35 cellular contexts compared by ENCODE assay signal in the genomic region with DNA sequence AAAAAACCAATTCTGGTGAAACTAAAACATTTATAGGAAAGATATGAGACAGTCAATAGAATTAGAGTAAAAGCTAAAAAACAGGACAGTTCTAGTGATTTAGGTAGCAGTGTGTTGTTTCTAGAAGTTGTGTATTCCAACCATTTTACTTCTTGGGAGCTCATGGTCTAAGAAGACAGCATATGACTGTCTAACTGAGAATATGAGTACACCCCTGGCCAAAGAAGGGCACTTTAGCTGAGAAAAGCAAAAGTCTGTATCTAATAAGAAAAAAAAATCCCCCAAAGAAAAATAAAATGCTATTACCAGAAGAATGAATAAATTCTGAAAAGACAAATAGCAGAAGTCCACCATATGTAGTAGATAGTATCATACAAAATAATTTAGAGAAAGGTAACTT. TPM values are rescaled to one million over a fixed set of nuclear protein-coding genes. Genes with fewer than 3 reads are reported as not detected.
"Had no signal": no experiment of that assay in that cellular context is flagged by ENCODE, and none has a peak within 500 bp of the region (broad histone marks: within the 10 kb centered on the region; RNA-seq: fewer than 3 reads in every experiment).

No MANE protein-coding gene starts in this region.

- H3K27ac Mint-ChIP-seq: activated CD4-positive, alpha-beta T cell treated with anti-CD3 and anti-CD28 coated beads for 36 hours; activated CD4-positive, alpha-beta T cell treated with anti-CD3 and anti-CD28 coated beads, Interleukin-2, amount 10 ng/mL, durations not matched to agents 7 days and 5 days; activated CD8-positive, alpha-beta T cell treated with anti-CD3 and anti-CD28 coated beads, Interleukin-2, amount 10 ng/mL, durations not matched to agents 7 days and 5 days; activated naive CD8-positive, alpha-beta T cell treated with anti-CD3 and anti-CD28 coated beads for 36 hours; activated T-cell treated with anti-CD3 and anti-CD28 coated beads, Interleukin-2, amount 50 U/mL, for 24 hours; T-helper 1 cell treated with Interleukin-12 subunit alpha and Interleukin-12 subunit beta and Interleukin-4 antibody, amounts not matched to agents 30 μg/mL and 1 μg/mL, for 36 hours; T-helper 2 cell treated with Interferon-gamma antibody and Interleukin-4, amounts not matched to agents 5 μg/mL and 100 μg/mL, for 36 hours; WTC11 had no signal

- H3K9ac ChIP-seq: SK-N-SH had no signal

- H3K4me2 ChIP-seq: SK-N-SH had no signal

- ATAC-seq: activated CD4-positive, alpha-beta T cell treated with anti-CD3 and anti-CD28 coated beads for 36 hours; activated CD8-positive, alpha-beta T cell treated with anti-CD3 and anti-CD28 coated beads, Interleukin-2, amount 10 ng/mL, durations not matched to agents 7 days and 5 days; WTC11 had no signal

- FAIRE-seq: TTC549 had no signal

- H3K9me3 Mint-ChIP-seq: activated CD4-positive, alpha-beta T cell treated with anti-CD3 and anti-CD28 coated beads, Interleukin-2, amount 10 ng/mL, durations not matched to agents 7 days and 5 days; activated naive CD8-positive, alpha-beta T cell treated with anti-CD3 and anti-CD28 coated beads for 36 hours; activated T-cell treated with anti-CD3 and anti-CD28 coated beads, Interleukin-2, amount 50 U/mL, for 24 hours; central memory CD8-positive, alpha-beta T cell; T-helper 1 cell treated with Interleukin-12 subunit alpha and Interleukin-12 subunit beta and Interleukin-4 antibody, amounts not matched to agents 30 μg/mL and 1 μg/mL, for 36 hours; T-helper 2 cell treated with Interferon-gamma antibody and Interleukin-4, amounts not matched to agents 5 μg/mL and 100 μg/mL, for 36 hours; WTC11 had no signal

- H3K27me3 Mint-ChIP-seq: activated naive CD8-positive, alpha-beta T cell treated with anti-CD3 and anti-CD28 coated beads for 36 hours had no signal

- H3K9me3 ChIP-seq: MG63, SJSA1, SK-N-SH had no signal

- DNase-seq: activated CD4-positive, alpha-beta T cell treated with anti-CD3 and anti-CD28 coated beads for 36 hours; activated CD4-positive, alpha-beta T cell treated with anti-CD3 and anti-CD28 coated beads, Interleukin-2, amount 10 ng/mL, durations not matched to agents 7 days and 5 days; activated CD4-positive, alpha-beta T cell treated with anti-CD3 and anti-CD28 coated beads, Interleukin-2, amount 50 U/mL, for 48 hours; activated CD8-positive, alpha-beta T cell treated with anti-CD3 and anti-CD28 coated beads, Interleukin-2, amount 10 ng/mL, durations not matched to agents 7 days and 5 days; activated effector memory CD4-positive, alpha-beta T cell treated with Interleukin-2 at 50 U/mL for 16 hours; activated naive CD4-positive, alpha-beta T cell; activated naive CD4-positive, alpha-beta T cell treated with anti-CD3 and anti-CD28 coated beads, Interleukin-2, amount 50 U/mL, for 16 hours; activated naive CD8-positive, alpha-beta T cell treated with anti-CD3 and anti-CD28 coated beads for 36 hours; activated T-cell treated with anti-CD3 and anti-CD28 coated beads, Interleukin-2, amount 50 U/mL, for 24 hours; amniotic stem cell; aorta; Kasumi-1; MG63; NCI-H1048; NCI-H1105 treated with DMSO at 0.1 percent for 48 hours; NCI-H1436; NCI-H1694; NCI-H1930; NCI-H2081 treated with DMSO at 0.1 percent for 48 hours; NCI-H345; NCI-H524 treated with DMSO at 0.1 percent for 48 hours; NCI-H748 treated with DMSO at 0.1 percent for 48 hours; NK-92 treated with Interleukin-12 subunit alpha and Interleukin-12 subunit beta, amount 100 ng/mL, for 24 hours; SHP77 treated with DMSO at 0.1 percent for 48 hours; SK-N-SH had no signal

- H3K4me1 Mint-ChIP-seq: activated CD4-positive, alpha-beta T cell treated with anti-CD3 and anti-CD28 coated beads for 36 hours; activated CD4-positive, alpha-beta T cell treated with anti-CD3 and anti-CD28 coated beads, Interleukin-2, amount 10 ng/mL, durations not matched to agents 7 days and 5 days; central memory CD8-positive, alpha-beta T cell; WTC11 had no signal

- H3K4me3 Mint-ChIP-seq: activated CD4-positive, alpha-beta T cell treated with anti-CD3 and anti-CD28 coated beads for 36 hours; activated CD4-positive, alpha-beta T cell treated with anti-CD3 and anti-CD28 coated beads, Interleukin-2, amount 10 ng/mL, durations not matched to agents 7 days and 5 days; activated CD8-positive, alpha-beta T cell treated with anti-CD3 and anti-CD28 coated beads, Interleukin-2, amount 10 ng/mL, durations not matched to agents 7 days and 5 days; activated naive CD8-positive, alpha-beta T cell treated with anti-CD3 and anti-CD28 coated beads for 36 hours; activated T-cell treated with anti-CD3 and anti-CD28 coated beads, Interleukin-2, amount 50 U/mL, for 24 hours; central memory CD8-positive, alpha-beta T cell; T-helper 1 cell treated with Interleukin-12 subunit alpha and Interleukin-12 subunit beta and Interleukin-4 antibody, amounts not matched to agents 30 μg/mL and 1 μg/mL, for 36 hours; T-helper 2 cell treated with Interferon-gamma antibody and Interleukin-4, amounts not matched to agents 5 μg/mL and 100 μg/mL, for 36 hours; WTC11 had no signal

- H3K4me3 ChIP-seq: cardiac muscle cell, MG63, SJSA1 had no signal

- H3K36me3 Mint-ChIP-seq: activated naive CD8-positive, alpha-beta T cell treated with anti-CD3 and anti-CD28 coated beads for 36 hours; WTC11 had no signal

- H3K36me3 ChIP-seq: brain microvascular endothelial cell, cardiac muscle cell, MG63, SJSA1 had no signal

- H3K27ac ChIP-seq: brain microvascular endothelial cell, cardiac muscle cell, SJSA1 had no signal

- H3K27me3 ChIP-seq: brain microvascular endothelial cell, MG63, SJSA1 had no signal

RNA-seq across cellular contexts. Expression of a gene that starts 26.4 kb away (rescaled TPM):
- total RNA-seq: activated CD4-positive, alpha-beta T cell treated with anti-CD3 and anti-CD28 coated beads for 36 hours; activated CD4-positive, alpha-beta T cell treated with anti-CD3 and anti-CD28 coated beads, Interleukin-2, amount 10 ng/mL, durations not matched to agents 7 days and 5 days; activated CD8-positive, alpha-beta T cell treated with anti-CD3 and anti-CD28 coated beads, Interleukin-2, amount 10 ng/mL, durations not matched to agents 7 days and 5 days; activated naive CD8-positive, alpha-beta T cell treated with anti-CD3 and anti-CD28 coated beads for 36 hours; cardiac muscle cell; chondrocyte; OCI-LY7; SJSA1 had no signal
- polyA plus RNA-seq: cardiac muscle cell, SK-N-SH had no signal

RNA-seq across cellular contexts. Expression of a gene that starts 53.6 kb away (rescaled TPM):
- total RNA-seq: activated CD8-positive, alpha-beta T cell treated with anti-CD3 and anti-CD28 coated beads, Interleukin-2, amount 10 ng/mL, durations not matched to agents 7 days and 5 days; cardiac muscle cell; chondrocyte; OCI-LY7 had no signal
- polyA plus RNA-seq: SK-N-SH had no signal
